Comparison of ENCODE assay signal across 18 cellular contexts in genomic region chr5:4232084-4232483, GRCh38.
DNase-seq lines count a peak whose midpoint lies in the region; ATAC-seq, FAIRE-seq and TF ChIP-seq lines count a peak whose summit lies in the region.
"Had no signal": no experiment of that assay in that cellular context is flagged by ENCODE, and none has a peak within 500 bp of the region (broad histone marks: within the 10 kb centered on the region; RNA-seq: fewer than 3 reads in every experiment).

No MANE protein-coding gene starts in this region.

- peaks cover 26% of the 10 kb centered on the region for H3F3A ChIP-seq in neural progenitor cell (ENCODE audit: low read depth)

- H3K9me3 Mint-ChIP-seq in endodermal cell, result peaks cover 12% of the 10 kb centered on the region
- peaks cover 29% of the 10 kb centered on the region for H3K9me3 Mint-ChIP-seq in neural progenitor cell
- H3K9me3 Mint-ChIP-seq in activated naive CD4-positive, alpha-beta T cell treated with anti-CD3 and anti-CD28 coated beads for 36 hours, result peaks cover 18% of the 10 kb centered on the region

- H3K27me3 ChIP-seq in K562 (ENCODE audit: control insufficient read depth in 2 of 2, insufficient read depth in 2 of 2, low read length in 2 of 2) (no peaks in the 10 kb centered on the region), endodermal cell (ENCODE audit: control insufficient read depth, insufficient read depth, low read length, poor library complexity, severe bottlenecking) (no peaks in the 10 kb centered on the region), neural progenitor cell (no peaks in the 10 kb centered on the region)

- H3K36me3 ChIP-seq in K562 (ENCODE audit: control insufficient read depth, insufficient read depth, low read length) (no peaks in the 10 kb centered on the region), endodermal cell (ENCODE audit: control insufficient read depth, insufficient read depth, low read length) (no peaks in the 10 kb centered on the region), neural progenitor cell (peaks cover 8% of the 10 kb centered on the region)

- H2AFZ ChIP-seq in K562 (ENCODE audit: low read depth, low read length) (no peak overlapping the region), neural progenitor cell (replicated peaks) (no peak overlapping the region)
- H2AFZ ChIP-seq: GM23248 had no signal

- no peak for TF ChIP-seq RAD21 in K562 (CRISPR knock-in tag; conservative IDR thresholded peaks at IDR 0.05 in 1 of 2, IDR thresholded peaks at IDR 0.05 in 1 of 2)

- H3K27ac Mint-ChIP-seq in endodermal cell, result no peak overlapping the region
- H3K27ac Mint-ChIP-seq in neural progenitor cell, result peak overlapping the region; percentile 99
- no peak overlapping the region for H3K27ac Mint-ChIP-seq in activated naive CD4-positive, alpha-beta T cell treated with anti-CD3 and anti-CD28 coated beads for 36 hours
- H3K27ac Mint-ChIP-seq: CD4-positive, alpha-beta memory T cell; H9 had no signal

- DNase-seq in K562 (ENCODE audit: extremely low read depth in 1 of 4, low spot score in 3 of 4) (no peak), endodermal cell (no peak), neural progenitor cell (ENCODE audit: low spot score) (no peak), SIG-M5 treated with dmso at 0.1 percent for 504 hours (lab: John Stamatoyannopoulos, UW; ENCODE audit: unreplicated experiment) (no peak)
- DNase-seq in activated naive CD4-positive, alpha-beta T cell treated with anti-CD3 and anti-CD28 coated beads for 36 hours, result no peak
- DNase-seq: C1 segment of cervical spinal cord; Calu3; CD4-positive, alpha-beta memory T cell; COR-L47; DMS53; DMS79 treated with DMSO at 0.1 percent for 48 hours; GF-D8; GM23248; H9 had no signal

- no peak for TF ChIP-seq EP300 in K562 (IDR thresholded peaks at IDR 0.05; ENCODE audit: low read length)

- H3K4me3 ChIP-seq in K562 (no peak overlapping the region), endodermal cell (ENCODE audit: low read length) (no peak overlapping the region), neural progenitor cell (no peak overlapping the region)
- H3K4me3 ChIP-seq: GM23248 had no signal

- TF ChIP-seq CTCF in K562 (IDR thresholded peaks at IDR 0.05 in 2 of 3, conservative IDR thresholded peaks at IDR 0.05 in 1 of 3; ENCODE audit: insufficient read depth in 2 of 3, low read depth in 1 of 3, low read length in 3 of 3) (no peak), endodermal cell (conservative IDR thresholded peaks at IDR 0.05) (no peak), neural progenitor cell (IDR thresholded peaks at IDR 0.05) (no peak)

- FAIRE-seq in K562 (lab: Jason Lieb, UNC), result no peak
- FAIRE-seq: GM12891, GM18507 had no signal

- no peak for ATAC-seq in K562
- ATAC-seq in HG02678 (IDR thresholded peaks at IDR 0.05; ENCODE audit: unreplicated experiment), result no peak
- ATAC-seq: HCT116 had no signal

- WGBS in K562 (ENCODE audit: insufficient coverage, low coverage, missing lambda C conversion rate), result 0% methylated on average over 1 of the region's 1 CpG
- no CpG with 5 or more reads among the region's 1 CpG for WGBS in endodermal cell (ENCODE audit: insufficient coverage in 1 of 2, insufficient read length in 1 of 2), 2 experiments

- in situ Hi-C loops in K562 (cut with MboI), result no loop called here

- peaks cover 4% of the 10 kb centered on the region for H3K36me3 Mint-ChIP-seq in endodermal cell (ENCODE audit: low read depth)
- peaks cover 6% of the 10 kb centered on the region for H3K36me3 Mint-ChIP-seq in neural progenitor cell
- no peaks in the 10 kb centered on the region for H3K36me3 Mint-ChIP-seq in activated naive CD4-positive, alpha-beta T cell treated with anti-CD3 and anti-CD28 coated beads for 36 hours (ENCODE audit: low read depth)
- H3K36me3 Mint-ChIP-seq: CD4-positive, alpha-beta memory T cell had no signal

- no TSS peak for BruUV-seq in K562 (replicated peaks; lab: Mats Ljungman, UMichigan)

- H4K20me1 ChIP-seq in K562 (replicated peaks; ENCODE audit: control insufficient read depth, insufficient read depth, low read length), result no peaks in the 10 kb centered on the region
- H4K20me1 ChIP-seq in neural progenitor cell (ENCODE audit: low read depth), result no peaks in the 10 kb centered on the region

- no peak for TF ChIP-seq POLR2A in K562 (conservative IDR thresholded peaks at IDR 0.05)

- H3K9me3 ChIP-seq in K562 (replicated peaks; ENCODE audit: control insufficient read depth, insufficient read depth, low read depth, low read length), result no peaks in the 10 kb centered on the region
- peaks cover 9% of the 10 kb centered on the region for H3K9me3 ChIP-seq in endodermal cell (ENCODE audit: control insufficient read depth, low read length)
- H3K9me3 ChIP-seq in neural progenitor cell (ENCODE audit: low read depth), result peaks cover 8% of the 10 kb centered on the region

- H3K9ac ChIP-seq in K562 (ENCODE audit: insufficient read depth in 1 of 2, low read depth in 2 of 2, low read length in 2 of 2) (no peak overlapping the region), endodermal cell (ENCODE audit: extremely low read depth, low read length, poor library complexity, severe bottlenecking) (no peak overlapping the region), neural progenitor cell (no peak overlapping the region)
- H3K9ac ChIP-seq: GM23248 had no signal

- H3K27ac ChIP-seq in K562 (ENCODE audit: extremely low read depth, low read depth, low read length) (no peak overlapping the region), endodermal cell (ENCODE audit: low read depth, low read length) (peak overlapping the region; percentile 92), neural progenitor cell (no peak overlapping the region)
- H3K27ac ChIP-seq: GM23248 had no signal

- POLR2A ChIA-PET in K562 (lab: Yijun Ruan, JAX), result no interaction called here

- H3K4me1 ChIP-seq in K562 (replicated peaks in 1 of 2; ENCODE audit: control insufficient read depth in 2 of 2, insufficient read depth in 2 of 2, low read length in 2 of 2), result no peaks in the 10 kb centered on the region
- no peaks in the 10 kb centered on the region for H3K4me1 ChIP-seq in endodermal cell (ENCODE audit: control insufficient read depth, insufficient read depth, low read length)
- peaks cover 30% of the 10 kb centered on the region for H3K4me1 ChIP-seq in neural progenitor cell

- CTCF ChIA-PET in K562 (lab: Yijun Ruan, JAX; ENCODE audit: low intra/inter-chr PET ratio), result no interaction called here
- CTCF ChIA-PET in activated naive CD4-positive, alpha-beta T cell treated with anti-CD3 and anti-CD28 coated beads for 36 hours (lab: Charles Lee), result no interaction called here

- H3K4me2 ChIP-seq in K562 (ENCODE audit: insufficient read depth, low read length) (no peak overlapping the region), neural progenitor cell (peak overlapping the region; percentile 70)

- no peaks in the 10 kb centered on the region for H3K79me2 ChIP-seq in K562 (ENCODE audit: control insufficient read depth, insufficient read depth, low read length)
- no peaks in the 10 kb centered on the region for H3K79me2 ChIP-seq in neural progenitor cell (ENCODE audit: low read depth)

- peaks cover 20% of the 10 kb centered on the region for H3K4me1 Mint-ChIP-seq in endodermal cell
- H3K4me1 Mint-ChIP-seq in neural progenitor cell, result peaks cover 49% of the 10 kb centered on the region
- H3K4me1 Mint-ChIP-seq in activated naive CD4-positive, alpha-beta T cell treated with anti-CD3 and anti-CD28 coated beads for 36 hours (ENCODE audit: low read depth), result no peaks in the 10 kb centered on the region
- H3K4me1 Mint-ChIP-seq: CD4-positive, alpha-beta memory T cell had no signal

- intact Hi-C loops in K562 (cut with micrococcal nuclease), result no loop called here
- intact Hi-C loops in activated naive CD4-positive, alpha-beta T cell treated with anti-CD3 and anti-CD28 coated beads for 36 hours (cut with micrococcal nuclease), result no loop called here

- no peaks in the 10 kb centered on the region for H3K9me1 ChIP-seq in K562 (ENCODE audit: control insufficient read depth, insufficient read depth, low read length)

- H3K27me3 Mint-ChIP-seq in endodermal cell (ENCODE audit: insufficient read depth), result peaks cover 36% of the 10 kb centered on the region
- H3K27me3 Mint-ChIP-seq in neural progenitor cell (ENCODE audit: insufficient read depth, low read depth), result peaks cover 12% of the 10 kb centered on the region
- H3K27me3 Mint-ChIP-seq in activated naive CD4-positive, alpha-beta T cell treated with anti-CD3 and anti-CD28 coated beads for 36 hours (ENCODE audit: low read depth), result no peaks in the 10 kb centered on the region
- H3K27me3 Mint-ChIP-seq: CD4-positive, alpha-beta memory T cell had no signal

- H3K4me3 Mint-ChIP-seq in endodermal cell, result no peak overlapping the region
- H3K4me3 Mint-ChIP-seq in neural progenitor cell, result peak overlapping the region; percentile 18
- no peak overlapping the region for H3K4me3 Mint-ChIP-seq in activated naive CD4-positive, alpha-beta T cell treated with anti-CD3 and anti-CD28 coated beads for 36 hours
- H3K4me3 Mint-ChIP-seq: CD4-positive, alpha-beta memory T cell; H9 had no signal

TF ChIP-seq in K562, 482 proteins besides CTCF, POLR2A, EP300 and RAD21 (continues in another document):
- TF ChIP-seq MAFG (tag; conservative IDR thresholded peaks at IDR 0.05) (0 out of 2 replicates have a peak, but pooled peaks have one; percentile 9), ZBTB34 (CRISPR knock-in tag; IDR thresholded peaks at IDR 0.05) (no peak)
